Comparison of ENCODE assay signal across 8 cellular contexts in genomic region chr6:158560787-158561246, GRCh38. TPM values are rescaled to one million over a fixed set of nuclear protein-coding genes. Genes with fewer than 3 reads are reported as not detected.
DNase-seq lines count a peak whose midpoint lies in the region; ATAC-seq, FAIRE-seq and TF ChIP-seq lines count a peak whose summit lies in the region.

No MANE protein-coding gene starts in this region.

- peak overlapping the region; percentile 95 for H3K27ac ChIP-seq in A549
- no peak overlapping the region for H3K27ac ChIP-seq in SU-DHL-6 (ENCODE audit: low read depth, low read length)
- peak overlapping the region; percentile 89 to 91 for H3K27ac ChIP-seq in esophagus (ENCODE audit: low read depth in 2 of 2, low read length in 1 of 2)

- ATAC-seq in A549 (peak in 1 of 2 experiments; percentile 53; a peak in 3 of 6 replicates), GM18511 (IDR thresholded peaks at IDR 0.05; ENCODE audit: unreplicated experiment) (peak; percentile 17), GM21360 (IDR thresholded peaks at IDR 0.05; ENCODE audit: unreplicated experiment) (no peak)

- H3K4me2 ChIP-seq in A549 (peak overlapping the region; percentile 92), SU-DHL-6 (ENCODE audit: low read depth, low read length, poor library complexity, severe bottlenecking) (peak overlapping the region; percentile 75)

- H3K27me3 ChIP-seq in SU-DHL-6 (ENCODE audit: low read length) (no peaks in the 10 kb centered on the region), esophagus (ENCODE audit: control insufficient read depth in 1 of 2, insufficient read depth in 2 of 2, low read length in 2 of 2) (no peaks in the 10 kb centered on the region)

- no peak for FAIRE-seq in A549 (lab: Jason Lieb, UNC)

- H3K27me3 Mint-ChIP-seq in neural crest cell (ENCODE audit: low read depth), result no peaks in the 10 kb centered on the region

- H3K27ac Mint-ChIP-seq in neural crest cell (ENCODE audit: unreplicated experiment), result peak overlapping the region; percentile 88

- no peaks in the 10 kb centered on the region for H3K9me3 Mint-ChIP-seq in neural crest cell

- DNase-seq in A549 (ENCODE audit: low read depth in 1 of 2, low spot score in 1 of 2) (no peak), neural crest cell (ENCODE audit: low read depth, low spot score) (no peak), activated gamma-delta T cell (lab: John Stamatoyannopoulos, UW) (no peak), NCI-H1694 treated with DMSO at 0.1 percent for 48 hours (lab: John Stamatoyannopoulos, UW) (no peak)

- no peak for TF ChIP-seq EP300 in A549 (IDR thresholded peaks at IDR 0.05)

- H4K20me1 ChIP-seq in SU-DHL-6 (ENCODE audit: low read depth, low read length), result peaks cover under 1% of the 10 kb centered on the region; the same call in 1 of the 2 replicates

- H3K36me3 Mint-ChIP-seq in neural crest cell (ENCODE audit: low read depth), result no peaks in the 10 kb centered on the region

- H3K4me1 ChIP-seq in A549 (peaks cover 17% of the 10 kb centered on the region; the same call in 2 of the 3 replicates), esophagus (ENCODE audit: control insufficient read depth in 2 of 2, insufficient read depth in 2 of 2, low read length in 1 of 2) (peaks cover 3 to 4% of the 10 kb centered on the region in 2 donors)

- no peak for TF ChIP-seq RAD21 in A549 (conservative IDR thresholded peaks at IDR 0.05 in 1 of 2, IDR thresholded peaks at IDR 0.05 in 1 of 2)

- H3K9ac ChIP-seq in SU-DHL-6 (ENCODE audit: low read length), result peak overlapping the region; percentile 83

- peak overlapping the region; percentile 98 for H3K4me3 Mint-ChIP-seq in neural crest cell

- H3K9me3 ChIP-seq in A549 (no peaks in the 10 kb centered on the region), SU-DHL-6 (ENCODE audit: insufficient read depth, low read length) (no peaks in the 10 kb centered on the region), esophagus (ENCODE audit: control insufficient read depth in 2 of 2, insufficient read depth in 1 of 2, low read depth in 1 of 2, low read length in 1 of 2) (no peaks in the 10 kb centered on the region)

- peaks cover 31% of the 10 kb centered on the region for H3K4me1 Mint-ChIP-seq in neural crest cell

- H3K36me3 ChIP-seq in SU-DHL-6 (ENCODE audit: low read length) (no peaks in the 10 kb centered on the region), esophagus (ENCODE audit: control insufficient read depth in 2 of 2, insufficient read depth in 2 of 2, low read length in 1 of 2) (peaks cover 0 to 3% of the 10 kb centered on the region in 2 donors)

- no peak for TF ChIP-seq POLR2A in A549 (IDR thresholded peaks at IDR 0.05; ENCODE audit: low read length)

- CTCF ChIA-PET in A549 (lab: Yijun Ruan, JAX), result no interaction called here

- POLR2A ChIA-PET in A549 (lab: Yijun Ruan, JAX), result no interaction called here

- TF ChIP-seq CTCF in A549 (IDR thresholded peaks at IDR 0.05) (no peak), SU-DHL-6 (IDR thresholded peaks at IDR 0.05; ENCODE audit: insufficient read depth, low read length, poor library complexity, severe bottlenecking) (no peak), neural crest cell (conservative IDR thresholded peaks at IDR 0.05) (no peak)

- no peaks in the 10 kb centered on the region for H3K9me2 ChIP-seq in SU-DHL-6 (replicated peaks; ENCODE audit: insufficient read depth, low read length)

- peaks cover 49% of the 10 kb centered on the region for H3K79me2 ChIP-seq in SU-DHL-6 (ENCODE audit: insufficient read depth, low read length)

- peaks cover 11% of the 10 kb centered on the region for H3F3A ChIP-seq in SU-DHL-6 (ENCODE audit: insufficient read depth)

- WGBS in A549 (ENCODE audit: missing lambda C conversion rate), result 10% methylated on average over 16 of the region's 21 CpGs
- WGBS in esophagus, 2 donors, result 4 to 5% methylated on average over 21 of the region's 21 CpGs

- peak overlapping the region; percentile 60 for H2AFZ ChIP-seq in SU-DHL-6 (ENCODE audit: low read depth, low read length, severe bottlenecking)

- H3K4me3 ChIP-seq in A549, result peak overlapping the region; percentile 98
- peak overlapping the region; percentile 63 for H3K4me3 ChIP-seq in SU-DHL-6 (ENCODE audit: insufficient read depth, low read length, poor library complexity, severe bottlenecking)
- H3K4me3 ChIP-seq in esophagus (ENCODE audit: low read depth in 1 of 2, low read length in 2 of 2), result peak overlapping the region; percentile 93 to 96

TF ChIP-seq in A549, 52 proteins besides CTCF, POLR2A, EP300 and RAD21:
- TF ChIP-seq MAFK (IDR thresholded peaks at IDR 0.05; ENCODE audit: partially characterized antibody) (peak; percentile 36), BCL3 (IDR thresholded peaks at IDR 0.05) (no peak), USF2 (IDR thresholded peaks at IDR 0.05) (no peak), CBX8 (IDR thresholded peaks at IDR 0.05) (no peak), HES2 (IDR thresholded peaks at IDR 0.05) (no peak), TFCP2L1 (CRISPR knock-in tag; IDR thresholded peaks at IDR 0.05) (no peak), EHF (CRISPR knock-in tag; IDR thresholded peaks at IDR 0.05) (no peak), HEYL (CRISPR knock-in tag; IDR thresholded peaks at IDR 0.05) (no peak)

RNA-seq across cellular contexts. Expression of gene TMEM181, which starts 0.9 kb away (rescaled TPM):
- 19.9 and 21.1 TPM in 2 replicates for polyA plus RNA-seq in A549 (2011; rRNA removed)
- polyA plus RNA-seq in A549 (2012; cell fraction: cytosol; rRNA removed), result 5.8 and 7.1 TPM in 2 replicates
- polyA plus RNA-seq in A549 (2012; cell fraction: nucleus; rRNA removed), result 6.3 and 11.2 TPM in 2 replicates
- polyA plus RNA-seq in A549 (2017; fragmentation: RNase III; extraction: RNeasy Plus Mini Kit Qiagen cat#74134 plus additional on column Dnase treatment), result 11.6 to 12.1 TPM (median 11.8 TPM) in 3 replicates
- 12.7 and 12.9 TPM in 2 replicates for polyA minus RNA-seq in A549 (2011; rRNA and poly(A)+ RNA removed)
- polyA plus RNA-seq in esophagus, result 1 to 10 TPM; 7.9 to 9.3 TPM
- 23.9 and 25.0 TPM in 2 replicates for total RNA-seq in neural crest cell
